Comparison of ENCODE assay signal across 8 cellular contexts in genomic region chr12:42589465-42590323, GRCh38. TPM values are rescaled to one million over a fixed set of nuclear protein-coding genes. Genes with fewer than 3 reads are reported as not detected.
DNase-seq lines count a peak whose midpoint lies in the region; ATAC-seq and TF ChIP-seq lines count a peak whose summit lies in the region.

Gene PRICKLE1 (minus strand): TSS chr12:42589746. CDS start chr12:42472516, 117,230 bp downstream.

- no peak for TF ChIP-seq EP300 in suprapubic skin (IDR thresholded peaks at IDR 0.05)

- H3K27ac ChIP-seq in suprapubic skin: peak within 1 kb of the TSS; percentile 85

- ATAC-seq in GM21381 (IDR thresholded peaks at IDR 0.05; ENCODE audit: unreplicated experiment): peak; percentile 73

- no peaks in the 10 kb centered on the region for H3K36me3 ChIP-seq in suprapubic skin

- WGBS in suprapubic skin: 1% methylated on average over 21 of the region's 107 CpGs

- peaks cover 64% of the 10 kb centered on the region for H3K27me3 Mint-ChIP-seq in T-helper 2 cell treated with Interferon-gamma antibody and Interleukin-4, amounts not matched to agents 5 μg/mL and 100 μg/mL, for 36 hours (ENCODE audit: low read depth)
- H3K27me3 Mint-ChIP-seq in endothelial cell (ENCODE audit: unreplicated experiment): peaks cover 12% of the 10 kb centered on the region

- no peak for TF ChIP-seq POLR2A in suprapubic skin (IDR thresholded peaks at IDR 0.05)

- H3K36me3 Mint-ChIP-seq in T-helper 2 cell treated with Interferon-gamma antibody and Interleukin-4, amounts not matched to agents 5 μg/mL and 100 μg/mL, for 36 hours (ENCODE audit: low read depth): no peaks in the 10 kb centered on the region
- peaks cover 5% of the 10 kb centered on the region for H3K36me3 Mint-ChIP-seq in endothelial cell (ENCODE audit: low read depth, unreplicated experiment)

- TF ChIP-seq CTCF in endothelial cell (IDR thresholded peaks at IDR 0.05; ENCODE audit: unreplicated experiment) (no peak), suprapubic skin (IDR thresholded peaks at IDR 0.05) (no peak)

- peaks cover 12% of the 10 kb centered on the region for H3K4me1 Mint-ChIP-seq in T-helper 2 cell treated with Interferon-gamma antibody and Interleukin-4, amounts not matched to agents 5 μg/mL and 100 μg/mL, for 36 hours (ENCODE audit: low read depth)
- peaks cover 22% of the 10 kb centered on the region for H3K4me1 Mint-ChIP-seq in endothelial cell (ENCODE audit: unreplicated experiment)

- H3K27ac Mint-ChIP-seq in T-helper 2 cell treated with Interferon-gamma antibody and Interleukin-4, amounts not matched to agents 5 μg/mL and 100 μg/mL, for 36 hours: no peak within 1 kb of the TSS
- no peak within 1 kb of the TSS for H3K27ac Mint-ChIP-seq in endothelial cell (ENCODE audit: unreplicated experiment)

- peak; percentile 60 for DNase-seq in EL
- peak; percentile 53 for DNase-seq in HK-2 (ENCODE audit: unreplicated experiment)
- DNase-seq in T-helper 2 cell treated with Interferon-gamma antibody and Interleukin-4, amounts not matched to agents 5 μg/mL and 100 μg/mL, for 36 hours (ENCODE audit: low spot score): peak; percentile 52
- peak; percentile 65 for DNase-seq in endothelial cell (ENCODE audit: low spot score)
- DNase-seq in mesenteric fat pad (ENCODE audit: low spot score): no peak
- peak in 1 of 2 donors; percentile 62 for DNase-seq in suprapubic skin (ENCODE audit: low spot score in 2 of 2)
- DNase-seq in NCI-H2107 (lab: John Stamatoyannopoulos, UW): no peak

- peak within 1 kb of the TSS; percentile 73 for H3K4me3 Mint-ChIP-seq in T-helper 2 cell treated with Interferon-gamma antibody and Interleukin-4, amounts not matched to agents 5 μg/mL and 100 μg/mL, for 36 hours
- H3K4me3 Mint-ChIP-seq in endothelial cell (ENCODE audit: unreplicated experiment): peak within 1 kb of the TSS; percentile 91

- H3K4me1 ChIP-seq in suprapubic skin: peaks cover 31% of the 10 kb centered on the region

- H3K4me3 ChIP-seq in suprapubic skin: peak within 1 kb of the TSS; percentile 80

- H3K9me3 Mint-ChIP-seq in T-helper 2 cell treated with Interferon-gamma antibody and Interleukin-4, amounts not matched to agents 5 μg/mL and 100 μg/mL, for 36 hours: no peaks in the 10 kb centered on the region
- H3K9me3 Mint-ChIP-seq in endothelial cell (ENCODE audit: unreplicated experiment): no peaks in the 10 kb centered on the region

- H3K27me3 ChIP-seq in suprapubic skin: no peaks in the 10 kb centered on the region

- H3K9me3 ChIP-seq in suprapubic skin: no peaks in the 10 kb centered on the region

RNA-seq across cellular contexts. Expression of gene PRICKLE1, which starts in this region (rescaled TPM):
- total RNA-seq in endothelial cell (ENCODE audit: unreplicated experiment): 15.6 TPM
- total RNA-seq in mesenteric fat pad: 12.3 TPM
- total RNA-seq in suprapubic skin: 10 to 100 TPM in 1 of 4 donors, 1 to 10 TPM in 3; 5.8 to 18.9 (median 6.9) TPM

Comparison
In these comparisons a context has a peak if more than half of its experiments do, and no peak if none do; other contexts are left out.
1. DNase-seq: peak in EL (single experiment), HK-2 (single experiment), T-helper 2 cell treated with Interferon-gamma antibody and Interleukin-4, amounts not matched to agents 5 μg/mL and 100 μg/mL, for 36 hours (single experiment) and endothelial cell (single experiment); none in mesenteric fat pad (single experiment) and NCI-H2107 (single experiment).